35 cellular contexts compared by ENCODE assay signal in the genomic region with DNA sequence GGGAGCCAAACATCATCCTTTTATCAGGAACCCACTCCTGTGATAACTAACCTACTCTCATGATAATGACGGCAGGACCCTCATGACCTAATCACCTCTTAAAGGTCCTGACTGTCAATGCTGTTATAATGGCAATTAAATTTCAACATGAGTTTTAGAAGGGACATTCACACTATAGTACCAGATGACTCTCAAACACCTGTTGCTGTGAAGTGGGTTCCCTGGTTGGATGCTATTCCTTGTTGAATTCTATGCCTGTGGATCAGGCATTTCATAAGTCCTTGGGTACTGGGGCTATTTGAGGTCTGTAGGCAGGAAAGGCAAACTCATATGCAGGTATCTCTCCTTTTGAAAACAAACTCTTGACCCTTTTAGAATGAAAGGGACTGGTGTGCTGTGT. TPM values are rescaled to one million over a fixed set of nuclear protein-coding genes. Genes with fewer than 3 reads are reported as not detected.
DNase-seq lines count a peak whose midpoint lies in the region; TF ChIP-seq lines count a peak whose summit lies in the region.
"Had no signal": no experiment of that assay in that cellular context is flagged by ENCODE, and none has a peak within 500 bp of the region (broad histone marks: within the 10 kb centered on the region; RNA-seq: fewer than 3 reads in every experiment).

No MANE protein-coding gene starts in this region.

- H3K27me3 ChIP-seq in AG04450 (ENCODE audit: control insufficient read depth, insufficient read depth, low read length) (peaks cover 13% of the 10 kb centered on the region), endodermal cell (ENCODE audit: control insufficient read depth, insufficient read depth, low read length, poor library complexity, severe bottlenecking) (no peaks in the 10 kb centered on the region), mesenchymal stem cell (ENCODE audit: control insufficient read depth in 1 of 2, insufficient read depth in 1 of 2, low read length in 2 of 2) (peaks cover 9 to 41% of the 10 kb centered on the region in 2 experiments)
- H3K27me3 ChIP-seq: BE2C had no signal

- H3K4ac ChIP-seq in mesenchymal stem cell (ENCODE audit: low read depth in 1 of 2, low read length in 2 of 2), result no peak overlapping the region

- H2BK12ac ChIP-seq in mesenchymal stem cell (ENCODE audit: low read length in 2 of 2), result no peak overlapping the region

- H2AK5ac ChIP-seq in mesenchymal stem cell (ENCODE audit: low read length, severe bottlenecking), result no peak overlapping the region

- no peak overlapping the region for H3K23ac ChIP-seq in mesenchymal stem cell (ENCODE audit: low read length in 2 of 2)

- H3K27ac ChIP-seq in AG04450 (ENCODE audit: low read depth, low read length) (peak overlapping the region; percentile 21), HEK293 (ENCODE audit: extremely low read depth, low read depth, low read length) (no peak overlapping the region), endodermal cell (ENCODE audit: low read depth, low read length) (no peak overlapping the region), mesenchymal stem cell (ENCODE audit: low read length, poor library complexity, severe bottlenecking) (no peak overlapping the region)
- H3K27ac ChIP-seq: 22Rv1; A549; BLaER1; BLaER1 treated with 17β-estradiol and CSF1 and Interleukin-3, amounts not matched to agents 10 nM and 100 nM; C4-2B had no signal

- H3K4me1 Mint-ChIP-seq in endodermal cell, result peaks cover 25% of the 10 kb centered on the region
- H3K4me1 Mint-ChIP-seq in activated naive CD8-positive, alpha-beta T cell treated with anti-CD3 and anti-CD28 coated beads for 36 hours, result no peaks in the 10 kb centered on the region
- H3K4me1 Mint-ChIP-seq: B cell; CD14-positive monocyte; CD4-positive, alpha-beta memory T cell; CD4-positive, CD25-positive, alpha-beta regulatory T cell; CD8-positive, alpha-beta memory T cell had no signal

- CTCF ChIA-PET in AG04450 (lab: Charles Lee), result no interaction called here
- CTCF ChIA-PET in HEK293 (lab: Yijun Ruan, JAX), result no interaction called here

- H3K9me3 ChIP-seq in AG04450 (ENCODE audit: control insufficient read depth, insufficient read depth, low read length) (no peaks in the 10 kb centered on the region), HEK293 (ENCODE audit: control insufficient read depth, insufficient read depth, low read depth, low read length) (no peaks in the 10 kb centered on the region), endodermal cell (ENCODE audit: control insufficient read depth, low read length) (peaks cover 26% of the 10 kb centered on the region), mesenchymal stem cell (ENCODE audit: control insufficient read depth, low read length) (no peaks in the 10 kb centered on the region)
- H3K9me3 ChIP-seq: A549; BE2C; BLaER1; BLaER1 treated with 17β-estradiol and CSF1 and Interleukin-3, amounts not matched to agents 10 nM and 100 nM; Caco-2 had no signal

- H4K91ac ChIP-seq in mesenchymal stem cell (ENCODE audit: low read length), result no peak overlapping the region

- H3K9me3 Mint-ChIP-seq in endodermal cell, result no peaks in the 10 kb centered on the region
- H3K9me3 Mint-ChIP-seq in activated naive CD8-positive, alpha-beta T cell treated with anti-CD3 and anti-CD28 coated beads for 36 hours, result no peaks in the 10 kb centered on the region
- H3K9me3 Mint-ChIP-seq: CD4-positive, alpha-beta memory T cell; CD4-positive, alpha-beta T cell; CD8-positive, alpha-beta memory T cell; CD8-positive, alpha-beta T cell had no signal

- no peaks in the 10 kb centered on the region for H3K4me1 ChIP-seq in HEK293 (ENCODE audit: control insufficient read depth, insufficient read depth, low read length)
- H3K4me1 ChIP-seq in endodermal cell (ENCODE audit: control insufficient read depth, insufficient read depth, low read length), result peaks cover 4% of the 10 kb centered on the region
- no peaks in the 10 kb centered on the region for H3K4me1 ChIP-seq in mesenchymal stem cell (ENCODE audit: control insufficient read depth, insufficient read depth, low read depth, low read length)
- H3K4me1 ChIP-seq: A549; BE2C; BLaER1; BLaER1 treated with 17β-estradiol and CSF1 and Interleukin-3, amounts not matched to agents 10 nM and 100 nM; Caco-2 had no signal

- no peak overlapping the region for H2BK120ac ChIP-seq in mesenchymal stem cell (ENCODE audit: low read depth, low read length)

- H3K27me3 Mint-ChIP-seq in endodermal cell (ENCODE audit: insufficient read depth), result peaks cover 9% of the 10 kb centered on the region
- H3K27me3 Mint-ChIP-seq in activated naive CD8-positive, alpha-beta T cell treated with anti-CD3 and anti-CD28 coated beads for 36 hours, result peaks cover 27% of the 10 kb centered on the region

- H2BK5ac ChIP-seq in mesenchymal stem cell (ENCODE audit: low read depth, low read length, poor library complexity, severe bottlenecking), result no peak overlapping the region

- DNase-seq in AG04450 (ENCODE audit: low read depth, low spot score) (no peak), endodermal cell (no peak), mesenchymal stem cell (no peak), posterior cingulate gyrus (no peak), SW480 (ENCODE audit: low spot score) (no peak), NCI-H748 (lab: John Stamatoyannopoulos, UW; ENCODE audit: unreplicated experiment) (no peak)
- no peak for DNase-seq in activated naive CD8-positive, alpha-beta T cell treated with anti-CD3 and anti-CD28 coated beads for 36 hours
- DNase-seq: 8988T; ACHN; AML-193; BE2C; C1 segment of cervical spinal cord; Caco-2; Calu3; CD4-positive, alpha-beta memory T cell; CD4-positive, alpha-beta T cell; CD4-positive, CD25-positive, alpha-beta regulatory T cell; CD8-positive, alpha-beta memory T cell; CD8-positive, alpha-beta T cell; COR-L47; DMS 273 treated with DMSO at 0.1 percent for 48 hours; DMS153; DMS53; DMS79; DMS79 treated with DMSO at 0.1 percent for 48 hours; DND-41; EL had no signal

- H3K4me3 ChIP-seq in AG04450 (ENCODE audit: low read depth, low read length) (no peak overlapping the region), HEK293 (ENCODE audit: low read depth, low read length) (no peak overlapping the region), endodermal cell (ENCODE audit: low read length) (peak overlapping the region; percentile 12), mesenchymal stem cell (ENCODE audit: insufficient read depth in 1 of 2, low read depth in 1 of 2, low read length in 2 of 2) (no peak overlapping the region)
- H3K4me3 ChIP-seq: A549; BLaER1; BLaER1 treated with 17β-estradiol and CSF1 and Interleukin-3, amounts not matched to agents 10 nM and 100 nM had no signal

- TF ChIP-seq CTCF in AG04450 (IDR thresholded peaks at IDR 0.05; ENCODE audit: low read depth, low read length) (no peak), HEK293 (tag by site-specific recombination; IDR thresholded peaks at IDR 0.05) (no peak), endodermal cell (conservative IDR thresholded peaks at IDR 0.05) (no peak)

- H4K8ac ChIP-seq in mesenchymal stem cell (ENCODE audit: low read length), result no peak overlapping the region

- WGBS in endodermal cell (ENCODE audit: insufficient coverage in 1 of 2, insufficient read length in 1 of 2), 2 experiments, result 93% methylated on average over 1 of the region's 1 CpG; no CpG with 5 or more reads in 1 of the 2 experiments
- WGBS in mesenchymal stem cell, result no CpG with 5 or more reads among the region's 1 CpG

- H3K4me3 Mint-ChIP-seq in endodermal cell, result no peak overlapping the region
- no peak overlapping the region for H3K4me3 Mint-ChIP-seq in activated naive CD8-positive, alpha-beta T cell treated with anti-CD3 and anti-CD28 coated beads for 36 hours
- H3K4me3 Mint-ChIP-seq: B cell; CD14-positive monocyte; CD4-positive, alpha-beta memory T cell; CD4-positive, alpha-beta T cell; CD4-positive, CD25-positive, alpha-beta regulatory T cell; CD8-positive, alpha-beta memory T cell; CD8-positive, alpha-beta T cell had no signal

- no peak overlapping the region for H3K27ac Mint-ChIP-seq in endodermal cell
- no peak overlapping the region for H3K27ac Mint-ChIP-seq in activated naive CD8-positive, alpha-beta T cell treated with anti-CD3 and anti-CD28 coated beads for 36 hours
- H3K27ac Mint-ChIP-seq: B cell; CD14-positive monocyte; CD4-positive, alpha-beta memory T cell; CD4-positive, alpha-beta T cell; CD4-positive, CD25-positive, alpha-beta regulatory T cell; CD8-positive, alpha-beta memory T cell; CD8-positive, alpha-beta T cell had no signal

- intact Hi-C loops in posterior cingulate gyrus (cut with DNase I), result no loop called here

- H3K4me2 ChIP-seq in mesenchymal stem cell (ENCODE audit: low read length, poor library complexity, severe bottlenecking), result no peak overlapping the region
- H3K4me2 ChIP-seq: A549; BLaER1; BLaER1 treated with 17β-estradiol and CSF1 and Interleukin-3, amounts not matched to agents 10 nM and 100 nM had no signal

- POLR2A ChIA-PET in AG04450 (lab: Yijun Ruan, JAX), result no interaction called here
- POLR2A ChIA-PET in HEK293 (lab: Yijun Ruan, JAX), result no interaction called here

- no peak overlapping the region for H2BK15ac ChIP-seq in mesenchymal stem cell (ENCODE audit: low read depth, poor library complexity, severe bottlenecking)

- H3K79me1 ChIP-seq in mesenchymal stem cell (replicated peaks; ENCODE audit: low read length, poor library complexity, severe bottlenecking), result no peaks in the 10 kb centered on the region

- no peaks in the 10 kb centered on the region for H3K36me3 Mint-ChIP-seq in endodermal cell (ENCODE audit: low read depth)
- no peaks in the 10 kb centered on the region for H3K36me3 Mint-ChIP-seq in activated naive CD8-positive, alpha-beta T cell treated with anti-CD3 and anti-CD28 coated beads for 36 hours
- H3K36me3 Mint-ChIP-seq: CD14-positive monocyte; CD4-positive, alpha-beta memory T cell; CD4-positive, CD25-positive, alpha-beta regulatory T cell; CD8-positive, alpha-beta memory T cell; CD8-positive, alpha-beta T cell had no signal

- H3K9ac ChIP-seq in endodermal cell (ENCODE audit: extremely low read depth, low read length, poor library complexity, severe bottlenecking) (no peak overlapping the region), mesenchymal stem cell (ENCODE audit: low read length) (no peak overlapping the region)
- H3K9ac ChIP-seq: BLaER1; BLaER1 treated with 17β-estradiol and CSF1 and Interleukin-3, amounts not matched to agents 10 nM and 100 nM had no signal

- no peak overlapping the region for H3K14ac ChIP-seq in mesenchymal stem cell (ENCODE audit: low read length in 2 of 2)

- no peak overlapping the region for H3K18ac ChIP-seq in mesenchymal stem cell (ENCODE audit: low read depth in 1 of 2, low read length in 2 of 2)

- peak overlapping the region; percentile 14 for H2AFZ ChIP-seq in mesenchymal stem cell (ENCODE audit: low read depth, low read length)

- H3K36me3 ChIP-seq in HEK293 (ENCODE audit: control insufficient read depth in 2 of 2, insufficient read depth in 1 of 2, low read length in 2 of 2) (no peaks in the 10 kb centered on the region), endodermal cell (ENCODE audit: control insufficient read depth, insufficient read depth, low read length) (no peaks in the 10 kb centered on the region), mesenchymal stem cell (ENCODE audit: control insufficient read depth in 1 of 2, insufficient read depth in 2 of 2, low read depth in 1 of 2, low read length in 2 of 2) (no peaks in the 10 kb centered on the region)
- H3K36me3 ChIP-seq: BE2C; BLaER1; BLaER1 treated with 17β-estradiol and CSF1 and Interleukin-3, amounts not matched to agents 10 nM and 100 nM had no signal

RNA-seq across cellular contexts. Expression of a gene that starts 7.5 kb away (rescaled TPM):
- 0.06 and 0.09 TPM in 2 replicates for polyA plus RNA-seq in AG04450 (2011; rRNA removed)
- 0.13 and 0.32 TPM in 2 replicates for polyA minus RNA-seq in AG04450 (2011; rRNA and poly(A)+ RNA removed)
- 10 to 100 TPM in 1 of 2 donors, 1 to 10 TPM in 1; 8.8 to 12.3 TPM for total RNA-seq in endodermal cell
- 9.0 TPM for polyA plus RNA-seq in endodermal cell (2013, experiment 1 of 2)
- 8.4 TPM for polyA plus RNA-seq in endodermal cell (2013, experiment 2 of 2)
- polyA plus RNA-seq in mesenchymal stem cell (2013, experiment 1 of 2), result 0.01 TPM
- 0.01 TPM for polyA plus RNA-seq in mesenchymal stem cell (2013, experiment 2 of 2)
- under 1 TPM; 0.37 to 0.58 TPM for total RNA-seq in activated naive CD8-positive, alpha-beta T cell treated with anti-CD3 and anti-CD28 coated beads for 36 hours
- polyA plus RNA-seq: CD14-positive monocyte had no signal

Comparison
In these comparisons a context has a peak if more than half of its experiments do, and no peak if none do; other contexts are left out.
1. RNA of a gene that starts 7.5 kb away (total RNA-seq): 8.8 to 12.3 TPM in endodermal cell; 0.37 to 0.58 TPM in activated naive CD8-positive, alpha-beta T cell treated with anti-CD3 and anti-CD28 coated beads for 36 hours; every median in the first group is over 4 times any median in the second.